In the genomic region with DNA sequence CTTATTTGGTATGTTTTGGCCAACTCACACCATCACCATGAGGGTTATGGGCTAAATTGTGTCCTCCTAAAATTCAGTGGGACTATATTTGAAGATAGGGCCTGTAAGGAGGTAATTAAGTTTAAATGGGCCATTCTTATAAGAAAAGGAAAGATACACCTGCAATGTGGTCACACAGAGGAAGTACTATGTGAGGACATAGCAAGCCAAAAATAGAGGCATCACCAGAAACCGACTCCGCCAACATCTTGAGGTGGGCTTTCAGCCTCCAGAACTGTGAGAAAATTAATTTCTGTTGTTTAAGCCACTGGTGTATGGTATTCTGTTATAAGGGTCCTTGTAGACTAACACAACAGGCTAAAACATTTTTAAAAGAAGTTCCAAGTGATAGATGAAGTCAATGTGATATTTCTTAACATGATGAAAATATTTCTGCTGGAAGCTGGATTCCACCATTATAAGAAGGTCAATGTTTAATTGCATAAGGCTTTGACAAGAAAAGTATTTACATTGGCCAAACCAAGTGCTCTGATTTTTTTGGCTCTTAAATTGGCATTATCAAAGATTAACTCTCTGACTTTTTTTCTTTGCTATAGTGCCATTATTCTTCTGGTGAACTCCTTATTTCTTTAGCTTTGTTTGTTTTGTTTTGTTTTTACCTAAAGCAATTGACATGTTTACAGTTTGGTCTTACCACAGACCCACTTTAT, we compare ENCODE assay signal across 21 cellular contexts.
DNase-seq lines count a peak whose midpoint lies in the region; ATAC-seq and TF ChIP-seq lines count a peak whose summit lies in the region.
"Had no signal": no experiment of that assay in that cellular context is flagged by ENCODE, and none has a peak within 500 bp of the region (broad histone marks: within the 10 kb centered on the region; RNA-seq: fewer than 3 reads in every experiment).

No MANE protein-coding gene starts in this region.

- no peak for TF ChIP-seq CTCF in KMS-11 (conservative IDR thresholded peaks at IDR 0.05; ENCODE audit: low read depth, low read length)
- TF ChIP-seq CTCF in endodermal cell (conservative IDR thresholded peaks at IDR 0.05), result no peak

- H3K4me1 ChIP-seq in BLaER1 (peaks cover 8% of the 10 kb centered on the region), KMS-11 (ENCODE audit: low read depth, poor library complexity, severe bottlenecking) (peaks cover 30% of the 10 kb centered on the region), endodermal cell (ENCODE audit: control insufficient read depth, insufficient read depth, low read length) (no peaks in the 10 kb centered on the region)
- H3K4me1 ChIP-seq: Peyer's patch had no signal

- H3K4me2 ChIP-seq in BLaER1, result peak overlapping the region; percentile 44
- H3K4me2 ChIP-seq in KMS-11, result peak overlapping the region; percentile 50

- H2AFZ ChIP-seq in KMS-11 (ENCODE audit: low read depth), result 0 out of 2 replicates have a peak overlapping the region, but pooled peaks have one; percentile 19

- H3K9ac ChIP-seq in BLaER1, result no peak overlapping the region
- no peak overlapping the region for H3K9ac ChIP-seq in KMS-11
- H3K9ac ChIP-seq in endodermal cell (ENCODE audit: extremely low read depth, low read length, poor library complexity, severe bottlenecking), result no peak overlapping the region

- no peak overlapping the region for H3K27ac ChIP-seq in BLaER1
- peak overlapping the region; percentile 24; the same call in 1 of the 2 replicates for H3K27ac ChIP-seq in KMS-11
- no peak overlapping the region for H3K27ac ChIP-seq in endodermal cell (ENCODE audit: low read depth, low read length)
- H3K27ac ChIP-seq: Peyer's patch had no signal

- no peaks in the 10 kb centered on the region for H3K4me1 Mint-ChIP-seq in endodermal cell

- H3K27me3 ChIP-seq in BLaER1, result no peaks in the 10 kb centered on the region
- H3K27me3 ChIP-seq in KMS-11 (ENCODE audit: insufficient read depth, low read depth), result no peaks in the 10 kb centered on the region
- H3K27me3 ChIP-seq in endodermal cell (ENCODE audit: control insufficient read depth, insufficient read depth, low read length, poor library complexity, severe bottlenecking), result peaks cover 30% of the 10 kb centered on the region
- H3K27me3 ChIP-seq: Peyer's patch had no signal

- no peaks in the 10 kb centered on the region for H3K9me3 Mint-ChIP-seq in endodermal cell

- 81 to 100% methylated on average over 1 to 2 of the region's 2 CpGs for WGBS in endodermal cell (ENCODE audit: insufficient coverage in 1 of 2, insufficient read length in 1 of 2), 2 experiments

- DNase-seq in endodermal cell (no peak), NCI-H1436 (lab: John Stamatoyannopoulos, UW) (no peak), T1000 (lab: John Stamatoyannopoulos, UW) (no peak)
- DNase-seq: 8988T, C1 segment of cervical spinal cord, COR-L47, DMS53, H7, Karpas-422, NCI-H1930, NCI-H2171, NCI-H446 treated with DMSO at 0.1 percent for 48 hours, NCI-H748 treated with DMSO at 0.1 percent for 48 hours, Peyer's patch, SHP77, T-helper 2 cell had no signal

- H3K36me3 ChIP-seq in BLaER1 (no peaks in the 10 kb centered on the region), KMS-11 (ENCODE audit: insufficient read depth) (no peaks in the 10 kb centered on the region), endodermal cell (ENCODE audit: control insufficient read depth, insufficient read depth, low read length) (no peaks in the 10 kb centered on the region)
- H3K36me3 ChIP-seq: Peyer's patch had no signal

- H4K20me1 ChIP-seq in BLaER1 (no peaks in the 10 kb centered on the region), KMS-11 (ENCODE audit: insufficient read depth) (no peaks in the 10 kb centered on the region)

- no peaks in the 10 kb centered on the region for H3K27me3 Mint-ChIP-seq in endodermal cell (ENCODE audit: insufficient read depth)

- no peak overlapping the region for H3K27ac Mint-ChIP-seq in endodermal cell

- ATAC-seq in GM18868 (IDR thresholded peaks at IDR 0.05; ENCODE audit: unreplicated experiment) (peak; percentile 62), GM21723 (IDR thresholded peaks at IDR 0.05; ENCODE audit: unreplicated experiment) (peak; percentile 71), GM19455 (IDR thresholded peaks at IDR 0.05; ENCODE audit: unreplicated experiment) (no peak)

- H3K79me2 ChIP-seq in KMS-11 (ENCODE audit: insufficient read depth, low read depth), result no peaks in the 10 kb centered on the region

- H3K36me3 Mint-ChIP-seq in endodermal cell (ENCODE audit: low read depth), result no peaks in the 10 kb centered on the region

- no peak overlapping the region for H3K4me3 Mint-ChIP-seq in endodermal cell

- no peak overlapping the region for H3K4me3 ChIP-seq in BLaER1
- no peak overlapping the region for H3K4me3 ChIP-seq in KMS-11 (IDR thresholded peaks at IDR 0.05; ENCODE audit: insufficient read depth, low read depth, low read length)
- no peak overlapping the region for H3K4me3 ChIP-seq in endodermal cell (ENCODE audit: low read length)
- H3K4me3 ChIP-seq: Peyer's patch had no signal

- no peaks in the 10 kb centered on the region for H3K9me3 ChIP-seq in BLaER1
- H3K9me3 ChIP-seq in endodermal cell (ENCODE audit: control insufficient read depth, low read length), result no peaks in the 10 kb centered on the region
- H3K9me3 ChIP-seq: Peyer's patch had no signal
